ENCODE assay signal across 19 cellular contexts in genomic region chr14:96094211-96094610, GRCh38. TPM values are rescaled to one million over a fixed set of nuclear protein-coding genes. Genes with fewer than 3 reads are reported as not detected.
A peak's percentile ranks its signal among the peaks of the same experiment; 100 is the strongest.
DNase-seq lines count a peak whose midpoint lies in the region; ATAC-seq, FAIRE-seq and TF ChIP-seq lines count a peak whose summit lies in the region.
"Had no signal": no experiment of that assay in that cellular context is flagged by ENCODE, and none has a peak within 500 bp of the region (broad histone marks: within the 10 kb centered on the region; RNA-seq: fewer than 3 reads in every experiment).

No MANE protein-coding gene starts in this region.

- no peak overlapping the region for H3K4me3 ChIP-seq in A549
- peak overlapping the region; percentile 20 for H3K4me3 ChIP-seq in Karpas-422 (ENCODE audit: low read length)
- H3K4me3 ChIP-seq in mesenchymal stem cell (ENCODE audit: insufficient read depth in 1 of 2, low read depth in 1 of 2, low read length in 2 of 2) = no peak overlapping the region
- H3K4me3 ChIP-seq in GM23338 = no peak overlapping the region

- H3K9ac ChIP-seq in Karpas-422 (ENCODE audit: low read length) (peak overlapping the region; percentile 31), mesenchymal stem cell (ENCODE audit: low read length) (no peak overlapping the region)

- H3K27ac ChIP-seq in A549 (peak overlapping the region; percentile 76 to 90; a peak in 4 of 6 replicates), Karpas-422 (ENCODE audit: low read length) (peak overlapping the region; percentile 93), mesenchymal stem cell (ENCODE audit: low read length, poor library complexity, severe bottlenecking) (no peak overlapping the region), GM23338 (ENCODE audit: low read depth) (no peak overlapping the region)

- peaks cover 11% of the 10 kb centered on the region for H3K27me3 Mint-ChIP-seq in GM23338 (ENCODE audit: insufficient read depth, low read depth, poor library complexity)

- H3K36me3 Mint-ChIP-seq in GM23338 (ENCODE audit: low read depth) = peaks cover 3% of the 10 kb centered on the region; the same call in 1 of the 3 replicates

- no peak overlapping the region for H2BK120ac ChIP-seq in mesenchymal stem cell (ENCODE audit: low read depth, low read length)

- H3K27me3 ChIP-seq in Karpas-422 (ENCODE audit: low read length) = no peaks in the 10 kb centered on the region
- no peaks in the 10 kb centered on the region for H3K27me3 ChIP-seq in mesenchymal stem cell (ENCODE audit: control insufficient read depth in 1 of 2, insufficient read depth in 1 of 2, low read length in 2 of 2)
- no peaks in the 10 kb centered on the region for H3K27me3 ChIP-seq in GM23338 (ENCODE audit: insufficient read depth)

- H3K4me3 Mint-ChIP-seq in GM23338 = no peak overlapping the region
- H3K4me3 Mint-ChIP-seq: CD4-positive, alpha-beta T cell; HFFc6 had no signal

- no peak overlapping the region; the same call in 1 of the 2 replicates for H2AFZ ChIP-seq in Karpas-422 (ENCODE audit: low read length)
- H2AFZ ChIP-seq in mesenchymal stem cell (ENCODE audit: low read depth, low read length) = no peak overlapping the region
- H2AFZ ChIP-seq in GM23338 = no peak overlapping the region

- FAIRE-seq in A549 (lab: Jason Lieb, UNC) = no peak
- FAIRE-seq: GM12892, HepG2, HTR-8/SVneo had no signal

- no peak overlapping the region for H2BK5ac ChIP-seq in mesenchymal stem cell (ENCODE audit: low read depth, low read length, poor library complexity, severe bottlenecking)

- ATAC-seq in A549 (no peak), sciatic nerve (no peak), HG03342 (IDR thresholded peaks at IDR 0.05; ENCODE audit: unreplicated experiment) (no peak), GM23338 (no peak)
- ATAC-seq: HepG2 had no signal

- no peak overlapping the region for H2BK15ac ChIP-seq in mesenchymal stem cell (ENCODE audit: low read depth, poor library complexity, severe bottlenecking)

- no peaks in the 10 kb centered on the region for H3K9me2 ChIP-seq in Karpas-422 (replicated peaks; ENCODE audit: insufficient read depth, low read length)
- no peaks in the 10 kb centered on the region for H3K9me2 ChIP-seq in GM23338 (ENCODE audit: insufficient read depth)

- H3K36me3 ChIP-seq in Karpas-422 (ENCODE audit: insufficient read depth, low read length) = no peaks in the 10 kb centered on the region
- H3K36me3 ChIP-seq in mesenchymal stem cell (ENCODE audit: control insufficient read depth in 1 of 2, insufficient read depth in 2 of 2, low read depth in 1 of 2, low read length in 2 of 2) = peaks cover 7% of the 10 kb centered on the region in 2 experiments
- no peaks in the 10 kb centered on the region for H3K36me3 ChIP-seq in GM23338 (ENCODE audit: insufficient read depth)

- H3K4me2 ChIP-seq in A549 = no peak overlapping the region
- H3K4me2 ChIP-seq in Karpas-422 (ENCODE audit: low read depth, low read length, poor library complexity, severe bottlenecking) = peak overlapping the region; percentile 84
- H3K4me2 ChIP-seq in mesenchymal stem cell (ENCODE audit: low read length, poor library complexity, severe bottlenecking) = no peak overlapping the region
- H3K4me2 ChIP-seq in GM23338 = no peak overlapping the region

- POLR2A ChIA-PET in A549 (lab: Yijun Ruan, JAX) = no interaction called here

- no peaks in the 10 kb centered on the region for H3F3A ChIP-seq in GM23338 (replicated peaks; ENCODE audit: low read depth)

- TF ChIP-seq RAD21 in A549 (conservative IDR thresholded peaks at IDR 0.05 in 1 of 2, IDR thresholded peaks at IDR 0.05 in 1 of 2) = no peak

- no peak overlapping the region for H3K18ac ChIP-seq in mesenchymal stem cell (ENCODE audit: low read depth in 1 of 2, low read length in 2 of 2)

- H3K9me3 Mint-ChIP-seq in GM23338 = no peaks in the 10 kb centered on the region
- H3K9me3 Mint-ChIP-seq: CD4-positive, alpha-beta T cell; HFFc6 had no signal

- no peak overlapping the region for H4K91ac ChIP-seq in mesenchymal stem cell (ENCODE audit: low read length)

- TF ChIP-seq EP300 in A549 (IDR thresholded peaks at IDR 0.05) = no peak

- no peaks in the 10 kb centered on the region for H3K9me3 ChIP-seq in A549
- H3K9me3 ChIP-seq in Karpas-422 (ENCODE audit: low read length) = no peaks in the 10 kb centered on the region
- H3K9me3 ChIP-seq in mesenchymal stem cell (ENCODE audit: control insufficient read depth, low read length) = no peaks in the 10 kb centered on the region

- TF ChIP-seq POLR2A in A549 (IDR thresholded peaks at IDR 0.05; ENCODE audit: low read length) = no peak

- TF ChIP-seq CTCF in A549 (IDR thresholded peaks at IDR 0.05) (no peak), GM23338 (conservative IDR thresholded peaks at IDR 0.05; ENCODE audit: low read depth in 2 of 2) (no peak)

- CTCF ChIA-PET in A549 (lab: Yijun Ruan, JAX) = interaction anchor here (15.5 to 16.8 kb wide), 2 partner anchors 97 to 185 kb away, joined by 280 to 486 read pairs; no protein-coding TSS in a partner anchor

- H4K20me1 ChIP-seq in Karpas-422 (ENCODE audit: insufficient read depth, low read depth, low read length) = no peaks in the 10 kb centered on the region
- no peaks in the 10 kb centered on the region; the same call in 1 of the 2 replicates for H4K20me1 ChIP-seq in GM23338 (replicated peaks; ENCODE audit: insufficient read depth)

- DNase-seq in A549 (ENCODE audit: low read depth in 1 of 2, low spot score in 1 of 2) (no peak), Karpas-422 (peak; percentile 74), mesenchymal stem cell (no peak), sciatic nerve (ENCODE audit: low spot score) (peak; percentile 0), SKM-1 treated with dmso at 0.1 percent for 144 hours (lab: John Stamatoyannopoulos, UW; ENCODE audit: unreplicated experiment) (no peak), GM23338 (ENCODE audit: low spot score) (no peak)
- DNase-seq: 8988T, ACHN, C1 segment of cervical spinal cord, Calu3, DMS79, GDM1, HCEC 1CT, HFFc6 had no signal

- no peak overlapping the region for H3K4ac ChIP-seq in mesenchymal stem cell (ENCODE audit: low read depth in 1 of 2, low read length in 2 of 2)

- peaks cover 26% of the 10 kb centered on the region for H3K4me1 Mint-ChIP-seq in GM23338

- H2AK5ac ChIP-seq in mesenchymal stem cell (ENCODE audit: low read length, severe bottlenecking) = peak overlapping the region; percentile 77

- H2BK12ac ChIP-seq in mesenchymal stem cell (ENCODE audit: low read length in 2 of 2) = no peak overlapping the region

- peaks cover 50% of the 10 kb centered on the region for H3K4me1 ChIP-seq in A549
- H3K4me1 ChIP-seq in Karpas-422 (ENCODE audit: low read length) = peaks cover 95% of the 10 kb centered on the region
- H3K4me1 ChIP-seq in mesenchymal stem cell (ENCODE audit: control insufficient read depth, insufficient read depth, low read depth, low read length) = peaks cover 55% of the 10 kb centered on the region
- H3K4me1 ChIP-seq in GM23338 (ENCODE audit: insufficient read depth) = peaks cover 14% of the 10 kb centered on the region; the same call in 1 of the 2 replicates

- H3K79me2 ChIP-seq in Karpas-422 (ENCODE audit: low read length) = peaks cover 19% of the 10 kb centered on the region
- no peaks in the 10 kb centered on the region for H3K79me2 ChIP-seq in GM23338 (replicated peaks; ENCODE audit: insufficient read depth)

- intact Hi-C loops in sciatic nerve (cut with DNase I) = no loop called here

- H3K79me1 ChIP-seq in mesenchymal stem cell (replicated peaks; ENCODE audit: low read length, poor library complexity, severe bottlenecking) = peaks cover 15% of the 10 kb centered on the region

- H3K23ac ChIP-seq in mesenchymal stem cell (ENCODE audit: low read length in 2 of 2) = no peak overlapping the region

- H3K27ac Mint-ChIP-seq in GM23338 = no peak overlapping the region
- H3K27ac Mint-ChIP-seq: CD4-positive, alpha-beta T cell had no signal

- no peak overlapping the region for H3K14ac ChIP-seq in mesenchymal stem cell (ENCODE audit: low read length in 2 of 2)

- H4K8ac ChIP-seq in mesenchymal stem cell (ENCODE audit: low read length) = no peak overlapping the region

- 83% methylated on average over 4 of the region's 4 CpGs for WGBS in A549 (ENCODE audit: missing lambda C conversion rate)
- over 99% methylated on average over 4 of the region's 4 CpGs for WGBS in mesenchymal stem cell

TF ChIP-seq in A549, 52 proteins besides CTCF, POLR2A, EP300 and RAD21 (continues in another document):
- TF ChIP-seq SMC3 (IDR thresholded peaks at IDR 0.05) (no peak), SREBF2 (IDR thresholded peaks at IDR 0.05) (no peak), NPAS2 (CRISPR knock-in tag; IDR thresholded peaks at IDR 0.05; ENCODE audit: borderline replicate concordance) (no peak), GATA3 (IDR thresholded peaks at IDR 0.05; ENCODE audit: borderline replicate concordance) (no peak), TP53 (CRISPR knock-in tag; IDR thresholded peaks at IDR 0.05) (no peak)

TF ChIP-seq in GM23338, 12 proteins besides CTCF, POLR2A, EP300 and RAD21 (continues in another document):
- TF ChIP-seq ZNF114 (CRISPR knock-in tag; IDR thresholded peaks at IDR 0.05) (no peak), CREB1 (CRISPR knock-in tag; IDR thresholded peaks at IDR 0.05; ENCODE audit: low read depth) (no peak), EZH2 (IDR thresholded peaks at IDR 0.05; ENCODE audit: low read depth, unreplicated experiment) (no peak), STAT1 (IDR thresholded peaks at IDR 0.05; ENCODE audit: unreplicated experiment) (no peak), NANOG (IDR thresholded peaks at IDR 0.05; ENCODE audit: borderline replicate concordance) (no peak)

RNA-seq across cellular contexts. Expression of gene C14orf132, which starts 55.0 kb away (rescaled TPM):
- polyA plus RNA-seq in A549 (2011; rRNA removed) (4.6 and 5.4 TPM in 2 replicates), A549 (2017; fragmentation: RNase III; extraction: RNeasy Plus Mini Kit Qiagen cat#74134 plus additional on column Dnase treatment) (5.7 to 11.7 TPM (median 8.5 TPM) in 3 replicates), GM23338 (2016; fragmentation: Nextera tagmentation; extraction: Ambion mirVana) (12.7 and 13.8 TPM in 2 replicates)
- polyA plus RNA-seq in A549 (2012; cell fraction: cytosol; rRNA removed) = 1.5 and 2.6 TPM in 2 replicates
- polyA plus RNA-seq in A549 (2012; cell fraction: nucleus; rRNA removed) = 1.8 and 3.0 TPM in 2 replicates
- 3.1 and 3.9 TPM in 2 replicates for polyA minus RNA-seq in A549 (2011; rRNA and poly(A)+ RNA removed)
- 0.07 and 0.11 TPM in 2 replicates for total RNA-seq in Karpas-422 (2014; rRNA removed; shearing (Covaris generic); ENCODE audit: low replicate concordance)
- 17.0 TPM for polyA plus RNA-seq in mesenchymal stem cell (2013, experiment 1 of 2)
- 18.2 TPM for polyA plus RNA-seq in mesenchymal stem cell (2013, experiment 2 of 2)
- total RNA-seq in sciatic nerve = 18.7 TPM
- total RNA-seq in GM23338 (2014; rRNA removed; shearing (Covaris generic)) = 15.1 and 16.2 TPM in 2 replicates

Comparison
In these comparisons a context has a peak if more than half of its experiments do, and no peak if none do; other contexts are left out.
1. DNase-seq: peak in Karpas-422 (single experiment) and sciatic nerve (single experiment); none in A549 (0 of 2), mesenchymal stem cell (single experiment), SKM-1 treated with dmso at 0.1 percent for 144 hours (single experiment) and GM23338 (single experiment).
2. H3K27ac ChIP-seq: peak in A549 (2 of 2) and Karpas-422 (single experiment); none in mesenchymal stem cell (single experiment) and GM23338 (single experiment).
3. RNA of gene C14orf132, which starts 55.0 kb away (total RNA-seq): 18.7 TPM in sciatic nerve (single experiment) and 15.1 to 16.2 TPM in GM23338; 0.07 to 0.11 TPM in Karpas-422; every median in the first group is over 10 times any median in the second.